In the genomic region with DNA sequence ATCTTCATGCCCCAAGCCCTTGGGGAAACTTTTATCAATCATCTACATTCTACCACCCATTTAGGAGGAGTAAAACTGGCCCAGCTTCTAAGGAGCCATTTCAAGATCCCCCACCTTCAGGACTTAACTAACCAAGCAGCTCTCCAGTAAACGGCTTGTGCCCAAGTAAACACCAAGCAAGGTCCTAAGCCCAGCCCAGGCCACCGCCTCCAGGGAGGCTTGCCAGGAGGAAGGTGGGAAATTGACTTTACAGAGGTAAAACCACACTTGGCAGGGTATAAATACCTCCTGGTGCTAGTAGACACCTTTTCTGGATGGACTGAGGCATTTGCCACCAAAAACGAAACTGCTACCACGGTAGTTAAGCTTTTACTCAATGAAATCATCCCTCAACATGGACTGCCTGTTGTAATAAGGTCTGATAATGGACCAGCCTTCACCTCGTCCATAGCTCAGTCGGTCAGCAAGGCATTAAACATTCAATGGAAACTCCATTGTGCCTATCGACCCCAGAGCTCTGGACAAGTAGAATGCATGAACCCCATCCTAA, we compare ENCODE assay signal across 1 cellular context.
TF ChIP-seq lines count a peak whose summit lies in the region.

No MANE protein-coding gene starts in this region.

TF ChIP-seq in GM12878, 131 proteins besides CTCF, POLR2A, EP300 and RAD21:
- TF ChIP-seq SMC3 (IDR thresholded peaks at IDR 0.05; ENCODE audit: borderline replicate concordance, low read length) (no peak), NR2C1 (IDR thresholded peaks at IDR 0.05) (no peak), TBL1XR1 (IDR thresholded peaks at IDR 0.05; ENCODE audit: low read depth, low read length) (no peak), SP1 (IDR thresholded peaks at IDR 0.05; ENCODE audit: low read depth, low read length) (no peak), POU2F2 (IDR thresholded peaks at IDR 0.05; ENCODE audit: borderline replicate concordance, low read depth, low read length) (no peak), TCF3 (IDR thresholded peaks at IDR 0.05; ENCODE audit: borderline replicate concordance, insufficient read depth, low read depth, low read length) (no peak), EZH2 (IDR thresholded peaks at IDR 0.05; ENCODE audit: borderline replicate concordance, control insufficient read depth, low read depth, low read length) (no peak), ZBED1 (IDR thresholded peaks at IDR 0.05; ENCODE audit: borderline replicate concordance) (no peak)
- TF ChIP-seq, protein P1, sequence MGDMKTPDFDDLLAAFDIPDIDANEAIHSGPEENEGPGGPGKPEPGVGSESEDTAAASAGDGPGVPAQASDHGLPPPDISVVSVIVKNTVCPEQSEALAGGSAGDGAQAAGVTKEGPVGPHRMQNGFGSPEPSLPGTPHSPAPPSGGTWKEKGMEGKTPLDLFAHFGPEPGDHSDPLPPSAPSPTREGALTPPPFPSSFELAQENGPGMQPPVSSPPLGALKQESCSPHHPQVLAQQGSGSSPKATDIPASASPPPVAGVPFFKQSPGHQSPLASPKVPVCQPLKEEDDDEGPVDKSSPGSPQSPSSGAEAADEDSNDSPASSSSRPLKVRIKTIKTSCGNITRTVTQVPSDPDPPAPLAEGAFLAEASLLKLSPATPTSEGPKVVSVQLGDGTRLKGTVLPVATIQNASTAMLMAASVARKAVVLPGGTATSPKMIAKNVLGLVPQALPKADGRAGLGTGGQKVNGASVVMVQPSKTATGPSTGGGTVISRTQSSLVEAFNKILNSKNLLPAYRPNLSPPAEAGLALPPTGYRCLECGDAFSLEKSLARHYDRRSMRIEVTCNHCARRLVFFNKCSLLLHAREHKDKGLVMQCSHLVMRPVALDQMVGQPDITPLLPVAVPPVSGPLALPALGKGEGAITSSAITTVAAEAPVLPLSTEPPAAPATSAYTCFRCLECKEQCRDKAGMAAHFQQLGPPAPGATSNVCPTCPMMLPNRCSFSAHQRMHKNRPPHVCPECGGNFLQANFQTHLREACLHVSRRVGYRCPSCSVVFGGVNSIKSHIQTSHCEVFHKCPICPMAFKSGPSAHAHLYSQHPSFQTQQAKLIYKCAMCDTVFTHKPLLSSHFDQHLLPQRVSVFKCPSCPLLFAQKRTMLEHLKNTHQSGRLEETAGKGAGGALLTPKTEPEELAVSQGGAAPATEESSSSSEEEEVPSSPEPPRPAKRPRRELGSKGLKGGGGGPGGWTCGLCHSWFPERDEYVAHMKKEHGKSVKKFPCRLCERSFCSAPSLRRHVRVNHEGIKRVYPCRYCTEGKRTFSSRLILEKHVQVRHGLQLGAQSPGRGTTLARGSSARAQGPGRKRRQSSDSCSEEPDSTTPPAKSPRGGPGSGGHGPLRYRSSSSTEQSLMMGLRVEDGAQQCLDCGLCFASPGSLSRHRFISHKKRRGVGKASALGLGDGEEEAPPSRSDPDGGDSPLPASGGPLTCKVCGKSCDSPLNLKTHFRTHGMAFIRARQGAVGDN (IDR thresholded peaks at IDR 0.05): no peak
- TF ChIP-seq, protein P2, sequence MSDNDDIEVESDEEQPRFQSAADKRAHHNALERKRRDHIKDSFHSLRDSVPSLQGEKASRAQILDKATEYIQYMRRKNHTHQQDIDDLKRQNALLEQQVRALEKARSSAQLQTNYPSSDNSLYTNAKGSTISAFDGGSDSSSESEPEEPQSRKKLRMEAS (IDR thresholded peaks at IDR 0.05; ENCODE audit: low read depth, low read length): no peak
TF ChIP-seq in GM12878: peak in this region for 0.
